In the genomic region with DNA sequence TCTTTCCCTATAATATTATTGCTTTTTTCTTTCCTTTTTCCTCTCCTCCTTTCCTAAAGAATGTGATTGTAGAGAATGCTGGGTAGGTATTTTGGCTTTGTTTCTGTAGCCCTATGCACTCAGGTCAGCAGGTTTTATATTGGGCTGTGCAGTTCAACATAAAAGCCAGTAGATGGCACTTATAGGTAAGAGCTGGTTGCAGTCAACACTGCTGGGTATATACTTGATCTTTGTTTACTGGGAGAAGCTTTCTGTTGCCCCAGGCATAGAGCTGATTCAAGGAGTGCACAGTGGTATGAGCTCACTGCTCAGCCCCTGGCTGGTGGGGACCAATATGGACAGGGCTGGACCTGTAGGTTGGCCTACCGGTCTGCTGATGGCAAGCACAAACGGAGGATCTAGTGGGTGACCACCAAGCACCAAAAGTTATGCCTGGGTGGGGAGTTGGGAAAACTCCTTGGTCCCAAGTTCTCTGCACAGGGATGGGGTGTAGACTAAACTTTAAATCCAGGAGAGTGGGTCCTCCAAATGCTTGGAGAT, we compare ENCODE assay signal across 13 cellular contexts.
DNase-seq lines count a peak whose midpoint lies in the region; ATAC-seq, FAIRE-seq and TF ChIP-seq lines count a peak whose summit lies in the region.
"Had no signal": no experiment of that assay in that cellular context is flagged by ENCODE, and none has a peak within 500 bp of the region (broad histone marks: within the 10 kb centered on the region; RNA-seq: fewer than 3 reads in every experiment).

No MANE protein-coding gene starts in this region.

- H3K36me3 Mint-ChIP-seq in stimulated activated memory B cell treated with anti-CD40 and anti-IgM and Interleukin-4, amounts not matched to agents 10 μg/mL and 1 μg/mL and 100 μg/mL, for 72 hours, result no peaks in the 10 kb centered on the region

- peak; percentile 37 to 61 (median 39); a peak in 3 of 6 replicates for TF ChIP-seq CTCF in K562 (IDR thresholded peaks at IDR 0.05 in 2 of 3, conservative IDR thresholded peaks at IDR 0.05 in 1 of 3; ENCODE audit: insufficient read depth in 2 of 3, low read depth in 1 of 3, low read length in 3 of 3)
- TF ChIP-seq CTCF in spleen (IDR thresholded peaks at IDR 0.05 in 8 of 11, conservative IDR thresholded peaks at IDR 0.05 in 3 of 11), result no peak
- TF ChIP-seq CTCF in heart left ventricle (IDR thresholded peaks at IDR 0.05), result peak in 3 of 12 donors; percentile 11 to 25 (median 21)

- no peak for TF ChIP-seq POLR2A in K562 (conservative IDR thresholded peaks at IDR 0.05)
- no peak for TF ChIP-seq POLR2A in spleen (IDR thresholded peaks at IDR 0.05)
- TF ChIP-seq POLR2A in heart left ventricle (IDR thresholded peaks at IDR 0.05), result no peak

- H3K27me3 ChIP-seq in K562 (ENCODE audit: control insufficient read depth in 2 of 2, insufficient read depth in 2 of 2, low read length in 2 of 2), result no peaks in the 10 kb centered on the region
- peaks cover 0 to 6% (median 0%) of the 10 kb centered on the region in 7 donors for H3K27me3 ChIP-seq in spleen (replicated peaks in 1 of 7)
- peaks cover 0 to 3% (median 0%) of the 10 kb centered on the region in 9 donors for H3K27me3 ChIP-seq in heart left ventricle

- in situ Hi-C loops in K562 (cut with MboI), result no loop called here

- no peaks in the 10 kb centered on the region for H4K20me1 ChIP-seq in K562 (replicated peaks; ENCODE audit: control insufficient read depth, insufficient read depth, low read length)

- H3K9ac ChIP-seq in K562 (ENCODE audit: insufficient read depth in 1 of 2, low read depth in 2 of 2, low read length in 2 of 2), result no peak overlapping the region
- H3K9ac ChIP-seq: parathyroid adenoma had no signal

- H3K36me3 ChIP-seq in K562 (ENCODE audit: control insufficient read depth, insufficient read depth, low read length) (no peaks in the 10 kb centered on the region), spleen (no peaks in the 10 kb centered on the region), heart left ventricle (no peaks in the 10 kb centered on the region)

- 6% methylated on average over 2 of the region's 2 CpGs for WGBS in K562 (ENCODE audit: insufficient coverage, low coverage, missing lambda C conversion rate)
- 89 to 98% (median 94%) methylated on average over 2 of the region's 2 CpGs for WGBS in spleen, 5 donors
- 67 to 96% (median 93%) methylated on average over 1 to 2 of the region's 2 CpGs for WGBS in heart left ventricle, 4 donors

- H3K4me3 ChIP-seq in K562 (no peak overlapping the region), spleen (no peak overlapping the region), heart left ventricle (no peak overlapping the region)
- H3K4me3 ChIP-seq: coronary artery had no signal

- BruUV-seq in K562 (replicated peaks; lab: Mats Ljungman, UMichigan), result no TSS peak

- no peak overlapping the region for H3K4me2 ChIP-seq in K562 (ENCODE audit: insufficient read depth, low read length)

- H3K27ac Mint-ChIP-seq in stimulated activated memory B cell treated with anti-CD40 and anti-IgM and Interleukin-4, amounts not matched to agents 10 μg/mL and 1 μg/mL and 100 μg/mL, for 72 hours, result no peak overlapping the region
- H3K27ac Mint-ChIP-seq: activated T-cell treated with anti-CD3 and anti-CD28 coated beads, Interleukin-2, amount 50 U/mL, for 24 hours had no signal

- no peak overlapping the region for H3K4me3 Mint-ChIP-seq in stimulated activated memory B cell treated with anti-CD40 and anti-IgM and Interleukin-4, amounts not matched to agents 10 μg/mL and 1 μg/mL and 100 μg/mL, for 72 hours
- H3K4me3 Mint-ChIP-seq: activated T-cell treated with anti-CD3 and anti-CD28 coated beads, Interleukin-2, amount 50 U/mL, for 24 hours had no signal

- H3K27ac ChIP-seq in K562 (ENCODE audit: extremely low read depth, low read depth, low read length) (no peak overlapping the region), spleen (no peak overlapping the region), heart left ventricle (no peak overlapping the region)
- H3K27ac ChIP-seq: coronary artery, parathyroid adenoma had no signal

- CTCF ChIA-PET in K562 (lab: Yijun Ruan, JAX; ENCODE audit: low intra/inter-chr PET ratio), result no interaction called here

- H2AFZ ChIP-seq in K562 (ENCODE audit: low read depth, low read length), result no peak overlapping the region
- H2AFZ ChIP-seq: parathyroid adenoma had no signal

- no peak for TF ChIP-seq EP300 in K562 (IDR thresholded peaks at IDR 0.05; ENCODE audit: low read length)

- POLR2A ChIA-PET in K562 (lab: Yijun Ruan, JAX), result interaction anchor here (0.8 kb wide), 1 partner anchor 12 kb away, joined by 3 read pairs; no protein-coding TSS in a partner anchor

- DNase-seq in ELF-1 (ENCODE audit: low read depth, low spot score), result peak; percentile 79
- DNase-seq in M059J (ENCODE audit: low read depth), result peak; percentile 26
- peak in 2 of 4 experiments; percentile 3 to 10 for DNase-seq in K562 (ENCODE audit: extremely low read depth in 1 of 4, low spot score in 3 of 4)
- no peak for DNase-seq in left lobe of liver (ENCODE audit: low spot score)
- DNase-seq in activated gamma-delta T cell treated with Interleukin-2 at 50 U/mL for 16 hours, result no peak
- no peak for DNase-seq in spleen
- DNase-seq in heart left ventricle, result no peak
- DNase-seq: activated T-cell treated with anti-CD3 and anti-CD28 coated beads, Interleukin-2, amount 50 U/mL, for 24 hours; kidney; NCI-H1417 treated with DMSO at 0.1 percent for 48 hours had no signal

- no peaks in the 10 kb centered on the region for H3K4me1 Mint-ChIP-seq in stimulated activated memory B cell treated with anti-CD40 and anti-IgM and Interleukin-4, amounts not matched to agents 10 μg/mL and 1 μg/mL and 100 μg/mL, for 72 hours

- no peak for FAIRE-seq in K562 (lab: Jason Lieb, UNC)
- FAIRE-seq: kidney had no signal

- no peaks in the 10 kb centered on the region for H3K9me1 ChIP-seq in K562 (ENCODE audit: control insufficient read depth, insufficient read depth, low read length)

- no peaks in the 10 kb centered on the region for H3K4me1 ChIP-seq in K562 (replicated peaks in 1 of 2; ENCODE audit: control insufficient read depth in 2 of 2, insufficient read depth in 2 of 2, low read length in 2 of 2)
- no peaks in the 10 kb centered on the region for H3K4me1 ChIP-seq in spleen
- H3K4me1 ChIP-seq in heart left ventricle, result no peaks in the 10 kb centered on the region
- H3K4me1 ChIP-seq: parathyroid adenoma had no signal

- H3K9me3 Mint-ChIP-seq in stimulated activated memory B cell treated with anti-CD40 and anti-IgM and Interleukin-4, amounts not matched to agents 10 μg/mL and 1 μg/mL and 100 μg/mL, for 72 hours, result peaks cover 25% of the 10 kb centered on the region

- intact Hi-C loops in K562 (cut with micrococcal nuclease), result no loop called here
- intact Hi-C loops in spleen (cut with DNase I; ENCODE audit: low total_unique reads), result no loop called here
- intact Hi-C loops in heart left ventricle (cut with DNase I), result no loop called here

- peaks cover 24% of the 10 kb centered on the region for H3K27me3 Mint-ChIP-seq in stimulated activated memory B cell treated with anti-CD40 and anti-IgM and Interleukin-4, amounts not matched to agents 10 μg/mL and 1 μg/mL and 100 μg/mL, for 72 hours

- TF ChIP-seq RAD21 in K562 (CRISPR knock-in tag; conservative IDR thresholded peaks at IDR 0.05 in 1 of 2, IDR thresholded peaks at IDR 0.05 in 1 of 2), result peak; percentile 19 to 58; a peak in 3 of 4 replicates

- H3K79me2 ChIP-seq in K562 (ENCODE audit: control insufficient read depth, insufficient read depth, low read length), result no peaks in the 10 kb centered on the region
- H3K79me2 ChIP-seq: parathyroid adenoma had no signal

- ATAC-seq in K562 (peak; percentile 53; the same call in 1 of the 3 replicates), left lobe of liver (peak; percentile 79), heart left ventricle (no peak)
- ATAC-seq in stimulated activated memory B cell treated with anti-CD40 and anti-IgM and Interleukin-4, amounts not matched to agents 10 μg/mL and 1 μg/mL and 100 μg/mL, for 72 hours, result no peak

- H3K9me3 ChIP-seq in K562 (replicated peaks; ENCODE audit: control insufficient read depth, insufficient read depth, low read depth, low read length) (no peaks in the 10 kb centered on the region), spleen (peaks cover 6 to 68% (median 54%) of the 10 kb centered on the region in 8 donors), heart left ventricle (peaks cover 0 to 49% (median 23%) of the 10 kb centered on the region in 12 donors)

TF ChIP-seq in K562, 482 proteins besides CTCF, POLR2A, EP300 and RAD21:
- TF ChIP-seq DNMT1 (IDR thresholded peaks at IDR 0.05) (no peak), NEUROD1 (IDR thresholded peaks at IDR 0.05; ENCODE audit: borderline replicate concordance, low read depth, low read length, partially characterized antibody) (no peak), SMC3 (conservative IDR thresholded peaks at IDR 0.05; ENCODE audit: insufficient read depth, low read depth, low read length) (peak; percentile 8; the same call in 1 of the 2 replicates)

Comparison
In these comparisons a context has a peak if more than half of its experiments do, and no peak if none do; other contexts are left out.
1. DNase-seq: peak in ELF-1 (single experiment) and M059J (single experiment); none in left lobe of liver (single experiment), activated gamma-delta T cell treated with Interleukin-2 at 50 U/mL for 16 hours (single experiment), spleen (single experiment) and heart left ventricle (0 of 5).
2. ATAC-seq: peak in K562 (single experiment) and left lobe of liver (single experiment); none in stimulated activated memory B cell treated with anti-CD40 and anti-IgM and Interleukin-4, amounts not matched to agents 10 μg/mL and 1 μg/mL and 100 μg/mL, for 72 hours (single experiment) and heart left ventricle (0 of 4).
3. CTCF ChIP-seq: peak in K562 (3 of 3); none in spleen (0 of 11).